Comparison of ENCODE assay signal across 12 cellular contexts in genomic region chr15:95262866-95263564, GRCh38.
DNase-seq lines count a peak whose midpoint lies in the region; ATAC-seq and TF ChIP-seq lines count a peak whose summit lies in the region.
"Had no signal": no experiment of that assay in that cellular context is flagged by ENCODE, and none has a peak within 500 bp of the region (broad histone marks: within the 10 kb centered on the region; RNA-seq: fewer than 3 reads in every experiment).

No MANE protein-coding gene starts in this region.

- TF ChIP-seq POLR2A in thyroid gland (IDR thresholded peaks at IDR 0.05) (no peak), testis (IDR thresholded peaks at IDR 0.05) (no peak)

- H3K27ac ChIP-seq in thyroid gland: peak overlapping the region in 2 of 3 donors; percentile 24 to 35
- peak overlapping the region in 1 of 2 donors; percentile 66 for H3K27ac ChIP-seq in testis

- H3K36me3 ChIP-seq in thyroid gland: no peaks in the 10 kb centered on the region
- H3K36me3 ChIP-seq in testis (ENCODE audit: low read depth, missing control alignments): no peaks in the 10 kb centered on the region
- H3K36me3 ChIP-seq: gastroesophageal sphincter had no signal

- H3K27me3 ChIP-seq in thyroid gland (no peaks in the 10 kb centered on the region), testis (no peaks in the 10 kb centered on the region)
- H3K27me3 ChIP-seq: gastroesophageal sphincter had no signal

- intact Hi-C loops in thyroid gland (cut with DNase I) (no loop called here), testis (cut with DNase I; ENCODE audit: low total_unique reads) (loop anchor here (10.0 kb wide), 2 partner anchors 202 to 1082 kb away; no protein-coding TSS in a partner anchor)

- 64 to 75% methylated on average over 6 of the region's 6 CpGs for WGBS in thyroid gland, 2 donors
- WGBS in testis, 2 donors: 41% methylated on average over 6 of the region's 6 CpGs

- DNase-seq in HCEC 1CT (peak; percentile 86), amniotic stem cell (lab: John Stamatoyannopoulos, UW) (peak; percentile 8), fibroblast of the aortic adventitia (ENCODE audit: low read depth) (peak; percentile 93), thyroid gland (no peak), testis (no peak), HUDEP-2 (lab: John Stamatoyannopoulos, UW; ENCODE audit: unreplicated experiment in 76 of 76) (no peak), GM13976 (ENCODE audit: low spot score) (no peak)
- DNase-seq: activated T-cell treated with anti-CD3 and anti-CD28 coated beads, Interleukin-2, amount 50 U/mL, for 4 hours; NCI-H510A treated with DMSO at 0.1 percent for 48 hours; stimulated activated CD8-positive, alpha-beta memory T cell treated with anti-CD3 and anti-CD28 coated beads, Interleukin-4, amount 100 ng/mL, for 48 hours had no signal

- TF ChIP-seq CTCF in fibroblast of the aortic adventitia (IDR thresholded peaks at IDR 0.05; ENCODE audit: insufficient read depth, low read length) (no peak), thyroid gland (IDR thresholded peaks at IDR 0.05) (no peak), testis (IDR thresholded peaks at IDR 0.05) (no peak), GM13976 (IDR thresholded peaks at IDR 0.05; ENCODE audit: borderline replicate concordance, control extremely low read depth, extremely low read depth, insufficient read depth, missing control alignments) (no peak)

- H3K4me1 ChIP-seq in thyroid gland: peaks cover 0 to 7% of the 10 kb centered on the region in 2 donors
- peaks cover 20% of the 10 kb centered on the region for H3K4me1 ChIP-seq in testis

- H3K9me3 ChIP-seq in thyroid gland (no peaks in the 10 kb centered on the region), testis (no peaks in the 10 kb centered on the region)
- H3K9me3 ChIP-seq: gastroesophageal sphincter had no signal

- H3K4me3 ChIP-seq in fibroblast of the aortic adventitia (ENCODE audit: low read depth, low read length): no peak overlapping the region
- H3K4me3 ChIP-seq in thyroid gland (replicated peaks in 1 of 3): no peak overlapping the region
- no peak overlapping the region for H3K4me3 ChIP-seq in testis
- H3K4me3 ChIP-seq: gastroesophageal sphincter had no signal

- ATAC-seq in HG03565 (IDR thresholded peaks at IDR 0.05; ENCODE audit: unreplicated experiment): no peak
- ATAC-seq: activated T-cell treated with anti-CD3 and anti-CD28 coated beads, Interleukin-2, amount 50 U/mL, for 4 hours; gastroesophageal sphincter had no signal

- in situ Hi-C loops in GM13976 (cut with MboI; ENCODE audit: low sequenced_read_pairs, unreplicated experiment): loop anchor here (25.0 kb wide), 1 partner anchor 1074 kb away; the partner anchor contains the start of gene NR2F2

Comparison
In these comparisons a context has a peak if more than half of its experiments do, and no peak if none do; other contexts are left out.
1. DNase-seq: peak in HCEC 1CT (single experiment), amniotic stem cell (single experiment) and fibroblast of the aortic adventitia (single experiment); none in thyroid gland (0 of 2), testis (single experiment), HUDEP-2 (0 of 76) and GM13976 (single experiment).